ENCODE assay signal across 1 cellular context in the genomic region with DNA sequence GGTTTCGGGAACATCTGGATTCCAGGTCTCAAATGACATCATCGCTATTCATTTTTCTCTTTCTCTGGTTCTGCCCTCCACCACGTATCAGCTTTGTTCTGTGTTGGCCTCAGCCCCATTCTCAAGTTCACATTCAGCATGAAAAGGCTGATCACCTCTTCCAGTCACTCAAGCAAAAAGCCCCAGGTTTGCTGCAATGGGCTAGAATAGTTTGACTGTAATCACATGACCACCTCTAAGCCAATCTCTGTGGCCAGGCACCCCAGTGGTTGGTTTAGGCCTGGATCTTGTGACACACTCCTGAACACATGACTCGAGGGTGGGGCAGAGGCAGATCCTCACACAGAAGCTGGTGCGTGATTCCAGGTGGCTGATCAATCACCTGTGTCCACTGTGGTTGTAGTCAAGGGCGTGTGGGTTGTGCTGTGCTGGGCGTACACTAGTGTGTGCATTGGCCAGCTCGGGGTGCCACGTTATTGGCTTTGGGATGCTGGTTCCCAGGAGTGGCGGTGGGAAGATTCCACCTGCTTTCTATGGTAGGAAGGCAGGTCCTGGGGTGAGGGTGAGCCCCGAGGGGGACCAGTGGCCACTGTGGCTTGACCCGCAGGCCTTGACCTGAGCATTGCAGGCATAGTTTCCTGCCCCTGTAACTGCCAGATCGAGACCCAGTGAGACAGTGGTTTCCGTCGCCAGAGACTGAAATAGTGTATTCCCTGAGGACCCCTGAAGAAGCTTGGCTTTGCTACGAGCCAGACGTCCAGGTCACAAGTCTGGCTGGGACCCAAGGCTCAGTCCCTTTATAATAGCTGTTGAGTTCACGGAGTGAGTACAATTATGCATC.
TF ChIP-seq lines count a peak whose summit lies in the region.

No MANE protein-coding gene starts in this region.

TF ChIP-seq in GM12878, 131 proteins besides CTCF, POLR2A, EP300 and RAD21:
- TF ChIP-seq, protein P1, sequence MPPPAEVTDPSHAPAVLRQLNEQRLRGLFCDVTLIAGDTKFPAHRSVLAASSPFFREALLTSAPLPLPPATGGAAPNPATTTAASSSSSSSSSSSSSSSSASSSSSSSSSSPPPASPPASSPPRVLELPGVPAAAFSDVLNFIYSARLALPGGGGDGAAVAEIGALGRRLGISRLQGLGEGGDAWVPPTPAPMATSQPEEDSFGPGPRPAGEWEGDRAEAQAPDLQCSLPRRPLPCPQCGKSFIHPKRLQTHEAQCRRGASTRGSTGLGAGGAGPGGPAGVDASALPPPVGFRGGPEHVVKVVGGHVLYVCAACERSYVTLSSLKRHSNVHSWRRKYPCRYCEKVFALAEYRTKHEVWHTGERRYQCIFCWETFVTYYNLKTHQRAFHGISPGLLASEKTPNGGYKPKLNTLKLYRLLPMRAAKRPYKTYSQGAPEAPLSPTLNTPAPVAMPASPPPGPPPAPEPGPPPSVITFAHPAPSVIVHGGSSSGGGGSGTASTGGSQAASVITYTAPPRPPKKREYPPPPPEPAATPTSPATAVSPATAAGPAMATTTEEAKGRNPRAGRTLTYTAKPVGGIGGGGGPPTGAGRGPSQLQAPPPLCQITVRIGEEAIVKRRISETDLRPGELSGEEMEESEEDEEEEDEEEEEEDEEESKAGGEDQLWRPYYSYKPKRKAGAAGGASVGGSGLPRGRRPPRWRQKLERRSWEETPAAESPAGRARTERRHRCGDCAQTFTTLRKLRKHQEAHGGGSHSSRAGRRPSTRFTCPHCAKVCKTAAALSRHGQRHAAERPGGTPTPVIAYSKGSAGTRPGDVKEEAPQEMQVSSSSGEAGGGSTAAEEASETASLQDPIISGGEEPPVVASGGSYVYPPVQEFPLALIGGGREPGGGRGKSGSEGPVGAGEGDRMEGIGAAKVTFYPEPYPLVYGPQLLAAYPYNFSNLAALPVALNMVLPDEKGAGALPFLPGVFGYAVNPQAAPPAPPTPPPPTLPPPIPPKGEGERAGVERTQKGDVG (CRISPR knock-in tag; IDR thresholded peaks at IDR 0.05): no peak
- 0 out of 2 replicates have a peak, but pooled peaks have one; percentile 6 for TF ChIP-seq NR2C1 (IDR thresholded peaks at IDR 0.05)
- TF ChIP-seq RUNX3 (IDR thresholded peaks at IDR 0.05; ENCODE audit: low read length): peak; percentile 55; the same call in 1 of the 2 replicates
- TF ChIP-seq CREM (IDR thresholded peaks at IDR 0.05; ENCODE audit: low read depth): peak; percentile 19; the same call in 1 of the 2 replicates
- peak; percentile 37 for TF ChIP-seq SP1 (IDR thresholded peaks at IDR 0.05; ENCODE audit: low read depth, low read length)
- TF ChIP-seq, protein P2, sequence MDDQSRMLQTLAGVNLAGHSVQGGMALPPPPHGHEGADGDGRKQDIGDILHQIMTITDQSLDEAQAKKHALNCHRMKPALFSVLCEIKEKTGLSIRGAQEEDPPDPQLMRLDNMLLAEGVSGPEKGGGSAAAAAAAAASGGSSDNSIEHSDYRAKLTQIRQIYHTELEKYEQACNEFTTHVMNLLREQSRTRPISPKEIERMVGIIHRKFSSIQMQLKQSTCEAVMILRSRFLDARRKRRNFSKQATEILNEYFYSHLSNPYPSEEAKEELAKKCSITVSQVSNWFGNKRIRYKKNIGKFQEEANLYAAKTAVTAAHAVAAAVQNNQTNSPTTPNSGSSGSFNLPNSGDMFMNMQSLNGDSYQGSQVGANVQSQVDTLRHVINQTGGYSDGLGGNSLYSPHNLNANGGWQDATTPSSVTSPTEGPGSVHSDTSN (IDR thresholded peaks at IDR 0.05; ENCODE audit: insufficient replicate concordance, low read depth, low read length): peak; percentile 70
- TF ChIP-seq, protein P3, sequence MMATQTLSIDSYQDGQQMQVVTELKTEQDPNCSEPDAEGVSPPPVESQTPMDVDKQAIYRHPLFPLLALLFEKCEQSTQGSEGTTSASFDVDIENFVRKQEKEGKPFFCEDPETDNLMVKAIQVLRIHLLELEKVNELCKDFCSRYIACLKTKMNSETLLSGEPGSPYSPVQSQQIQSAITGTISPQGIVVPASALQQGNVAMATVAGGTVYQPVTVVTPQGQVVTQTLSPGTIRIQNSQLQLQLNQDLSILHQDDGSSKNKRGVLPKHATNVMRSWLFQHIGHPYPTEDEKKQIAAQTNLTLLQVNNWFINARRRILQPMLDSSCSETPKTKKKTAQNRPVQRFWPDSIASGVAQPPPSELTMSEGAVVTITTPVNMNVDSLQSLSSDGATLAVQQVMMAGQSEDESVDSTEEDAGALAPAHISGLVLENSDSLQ (IDR thresholded peaks at IDR 0.05): peak; percentile 94
- TF ChIP-seq PAX5 (IDR thresholded peaks at IDR 0.05; ENCODE audit: borderline replicate concordance, low read depth, low read length): peak; percentile 71; the same call in 1 of the 2 replicates
- TF ChIP-seq NR2F1 (conservative IDR thresholded peaks at IDR 0.05): peak; percentile 96
- TF ChIP-seq SMAD1 (IDR thresholded peaks at IDR 0.05; ENCODE audit: low read depth, partially characterized antibody): peak; percentile 20
- TF ChIP-seq RAD51 (IDR thresholded peaks at IDR 0.05): peak; percentile 99
- TF ChIP-seq BHLHE40 (IDR thresholded peaks at IDR 0.05; ENCODE audit: borderline replicate concordance in 1 of 2, low read depth in 2 of 2, low read length in 1 of 2): peak; percentile 18 to 59; a peak in 2 of 4 replicates
- TF ChIP-seq IRF4 (IDR thresholded peaks at IDR 0.05; ENCODE audit: low read depth, low read length): peak; percentile 13; the same call in 1 of the 2 replicates
- TF ChIP-seq, protein P4, sequence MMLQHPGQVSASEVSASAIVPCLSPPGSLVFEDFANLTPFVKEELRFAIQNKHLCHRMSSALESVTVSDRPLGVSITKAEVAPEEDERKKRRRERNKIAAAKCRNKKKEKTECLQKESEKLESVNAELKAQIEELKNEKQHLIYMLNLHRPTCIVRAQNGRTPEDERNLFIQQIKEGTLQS (IDR thresholded peaks at IDR 0.05; ENCODE audit: borderline replicate concordance, extremely low read depth, low read depth, low read length): peak; percentile 57; the same call in 1 of the 2 replicates
- TF ChIP-seq, protein P5, sequence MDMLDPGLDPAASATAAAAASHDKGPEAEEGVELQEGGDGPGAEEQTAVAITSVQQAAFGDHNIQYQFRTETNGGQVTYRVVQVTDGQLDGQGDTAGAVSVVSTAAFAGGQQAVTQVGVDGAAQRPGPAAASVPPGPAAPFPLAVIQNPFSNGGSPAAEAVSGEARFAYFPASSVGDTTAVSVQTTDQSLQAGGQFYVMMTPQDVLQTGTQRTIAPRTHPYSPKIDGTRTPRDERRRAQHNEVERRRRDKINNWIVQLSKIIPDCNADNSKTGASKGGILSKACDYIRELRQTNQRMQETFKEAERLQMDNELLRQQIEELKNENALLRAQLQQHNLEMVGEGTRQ (IDR thresholded peaks at IDR 0.05; ENCODE audit: borderline replicate concordance, low read depth, low read length): peak; percentile 85
- TF ChIP-seq CREB1 (IDR thresholded peaks at IDR 0.05; ENCODE audit: low read depth): 0 out of 2 replicates have a peak, but pooled peaks have one; percentile 7
- TF ChIP-seq, protein P6, sequence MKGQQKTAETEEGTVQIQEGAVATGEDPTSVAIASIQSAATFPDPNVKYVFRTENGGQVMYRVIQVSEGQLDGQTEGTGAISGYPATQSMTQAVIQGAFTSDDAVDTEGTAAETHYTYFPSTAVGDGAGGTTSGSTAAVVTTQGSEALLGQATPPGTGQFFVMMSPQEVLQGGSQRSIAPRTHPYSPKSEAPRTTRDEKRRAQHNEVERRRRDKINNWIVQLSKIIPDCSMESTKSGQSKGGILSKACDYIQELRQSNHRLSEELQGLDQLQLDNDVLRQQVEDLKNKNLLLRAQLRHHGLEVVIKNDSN (IDR thresholded peaks at IDR 0.05; ENCODE audit: borderline replicate concordance, extremely low read length, insufficient read depth, low read depth, low read length): peak; percentile 83
- TF ChIP-seq SRF (IDR thresholded peaks at IDR 0.05; ENCODE audit: low read depth in 2 of 2, low read length in 2 of 2): no peak
- peak; percentile 27 for TF ChIP-seq FOS (IDR thresholded peaks at IDR 0.05; ENCODE audit: borderline replicate concordance, extremely low read depth, insufficient read length)
- 0 out of 2 replicates have a peak, but pooled peaks have one; percentile 54 for TF ChIP-seq GATAD2B (conservative IDR thresholded peaks at IDR 0.05; ENCODE audit: low read depth)
- TF ChIP-seq SMARCA5 (IDR thresholded peaks at IDR 0.05): peak; percentile 23; the same call in 1 of the 2 replicates
- peak; percentile 97 for TF ChIP-seq ATF7 (IDR thresholded peaks at IDR 0.05; ENCODE audit: low read depth)
- peak; percentile 75 for TF ChIP-seq IKZF1 (conservative IDR thresholded peaks at IDR 0.05)
- TF ChIP-seq SIN3A (IDR thresholded peaks at IDR 0.05; ENCODE audit: low read depth, low read length): no peak
- TF ChIP-seq, protein P7, sequence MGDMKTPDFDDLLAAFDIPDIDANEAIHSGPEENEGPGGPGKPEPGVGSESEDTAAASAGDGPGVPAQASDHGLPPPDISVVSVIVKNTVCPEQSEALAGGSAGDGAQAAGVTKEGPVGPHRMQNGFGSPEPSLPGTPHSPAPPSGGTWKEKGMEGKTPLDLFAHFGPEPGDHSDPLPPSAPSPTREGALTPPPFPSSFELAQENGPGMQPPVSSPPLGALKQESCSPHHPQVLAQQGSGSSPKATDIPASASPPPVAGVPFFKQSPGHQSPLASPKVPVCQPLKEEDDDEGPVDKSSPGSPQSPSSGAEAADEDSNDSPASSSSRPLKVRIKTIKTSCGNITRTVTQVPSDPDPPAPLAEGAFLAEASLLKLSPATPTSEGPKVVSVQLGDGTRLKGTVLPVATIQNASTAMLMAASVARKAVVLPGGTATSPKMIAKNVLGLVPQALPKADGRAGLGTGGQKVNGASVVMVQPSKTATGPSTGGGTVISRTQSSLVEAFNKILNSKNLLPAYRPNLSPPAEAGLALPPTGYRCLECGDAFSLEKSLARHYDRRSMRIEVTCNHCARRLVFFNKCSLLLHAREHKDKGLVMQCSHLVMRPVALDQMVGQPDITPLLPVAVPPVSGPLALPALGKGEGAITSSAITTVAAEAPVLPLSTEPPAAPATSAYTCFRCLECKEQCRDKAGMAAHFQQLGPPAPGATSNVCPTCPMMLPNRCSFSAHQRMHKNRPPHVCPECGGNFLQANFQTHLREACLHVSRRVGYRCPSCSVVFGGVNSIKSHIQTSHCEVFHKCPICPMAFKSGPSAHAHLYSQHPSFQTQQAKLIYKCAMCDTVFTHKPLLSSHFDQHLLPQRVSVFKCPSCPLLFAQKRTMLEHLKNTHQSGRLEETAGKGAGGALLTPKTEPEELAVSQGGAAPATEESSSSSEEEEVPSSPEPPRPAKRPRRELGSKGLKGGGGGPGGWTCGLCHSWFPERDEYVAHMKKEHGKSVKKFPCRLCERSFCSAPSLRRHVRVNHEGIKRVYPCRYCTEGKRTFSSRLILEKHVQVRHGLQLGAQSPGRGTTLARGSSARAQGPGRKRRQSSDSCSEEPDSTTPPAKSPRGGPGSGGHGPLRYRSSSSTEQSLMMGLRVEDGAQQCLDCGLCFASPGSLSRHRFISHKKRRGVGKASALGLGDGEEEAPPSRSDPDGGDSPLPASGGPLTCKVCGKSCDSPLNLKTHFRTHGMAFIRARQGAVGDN (IDR thresholded peaks at IDR 0.05): peak; percentile 58; the same call in 1 of the 2 replicates
- no peak for TF ChIP-seq HDAC2 (IDR thresholded peaks at IDR 0.05)
- TF ChIP-seq MEF2B (IDR thresholded peaks at IDR 0.05; ENCODE audit: partially characterized antibody, poor library complexity, severe bottlenecking): peak; percentile 77
- TF ChIP-seq HDGF (IDR thresholded peaks at IDR 0.05): 0 out of 2 replicates have a peak, but pooled peaks have one; percentile 70
- TF ChIP-seq MXI1 (IDR thresholded peaks at IDR 0.05; ENCODE audit: low read depth, low read length): 0 out of 2 replicates have a peak, but pooled peaks have one; percentile 19
- 0 out of 2 replicates have a peak, but pooled peaks have one; percentile 15 for TF ChIP-seq RCOR1 (conservative IDR thresholded peaks at IDR 0.05; ENCODE audit: low read depth, low read length)
- no peak for TF ChIP-seq SMAD5 (IDR thresholded peaks at IDR 0.05; ENCODE audit: low read depth)
- 0 out of 2 replicates have a peak, but pooled peaks have one; percentile 19 for TF ChIP-seq EED (IDR thresholded peaks at IDR 0.05; ENCODE audit: low read depth)
- TF ChIP-seq ZNF217 (IDR thresholded peaks at IDR 0.05): peak; percentile 51; the same call in 1 of the 2 replicates
- TF ChIP-seq ETV6 (conservative IDR thresholded peaks at IDR 0.05 in 1 of 2, IDR thresholded peaks at IDR 0.05 in 1 of 2; ENCODE audit: borderline replicate concordance in 1 of 2, low read depth in 1 of 2): no peak
- no peak for TF ChIP-seq ZNF207 (IDR thresholded peaks at IDR 0.05; ENCODE audit: borderline replicate concordance)
- TF ChIP-seq NBN (IDR thresholded peaks at IDR 0.05): peak; percentile 55; the same call in 1 of the 2 replicates
- TF ChIP-seq KLF5 (IDR thresholded peaks at IDR 0.05; ENCODE audit: partially characterized antibody): peak; percentile 29
- TF ChIP-seq TARDBP (IDR thresholded peaks at IDR 0.05; ENCODE audit: borderline replicate concordance): no peak
- peak; percentile 54 for TF ChIP-seq DPF2 (IDR thresholded peaks at IDR 0.05)
- peak; percentile 58; the same call in 1 of the 2 replicates for TF ChIP-seq CHD2 (IDR thresholded peaks at IDR 0.05; ENCODE audit: borderline replicate concordance, low read depth, low read length)
- peak; percentile 59; the same call in 1 of the 2 replicates for TF ChIP-seq POLR2AphosphoS5 (IDR thresholded peaks at IDR 0.05; ENCODE audit: low read length)
- TF ChIP-seq IKZF2 (IDR thresholded peaks at IDR 0.05): peak; percentile 50 to 51; a peak in 2 of 4 replicates
- TF ChIP-seq ZSCAN29 (IDR thresholded peaks at IDR 0.05): no peak
- TF ChIP-seq LARP7 (IDR thresholded peaks at IDR 0.05): peak; percentile 51; the same call in 1 of the 2 replicates
- TF ChIP-seq BCL11A (IDR thresholded peaks at IDR 0.05; ENCODE audit: low read depth, low read length): no peak; the same call in 1 of the 2 replicates
- TF ChIP-seq FOXK2 (IDR thresholded peaks at IDR 0.05): peak; percentile 28; the same call in 1 of the 2 replicates
